In the genomic region with DNA sequence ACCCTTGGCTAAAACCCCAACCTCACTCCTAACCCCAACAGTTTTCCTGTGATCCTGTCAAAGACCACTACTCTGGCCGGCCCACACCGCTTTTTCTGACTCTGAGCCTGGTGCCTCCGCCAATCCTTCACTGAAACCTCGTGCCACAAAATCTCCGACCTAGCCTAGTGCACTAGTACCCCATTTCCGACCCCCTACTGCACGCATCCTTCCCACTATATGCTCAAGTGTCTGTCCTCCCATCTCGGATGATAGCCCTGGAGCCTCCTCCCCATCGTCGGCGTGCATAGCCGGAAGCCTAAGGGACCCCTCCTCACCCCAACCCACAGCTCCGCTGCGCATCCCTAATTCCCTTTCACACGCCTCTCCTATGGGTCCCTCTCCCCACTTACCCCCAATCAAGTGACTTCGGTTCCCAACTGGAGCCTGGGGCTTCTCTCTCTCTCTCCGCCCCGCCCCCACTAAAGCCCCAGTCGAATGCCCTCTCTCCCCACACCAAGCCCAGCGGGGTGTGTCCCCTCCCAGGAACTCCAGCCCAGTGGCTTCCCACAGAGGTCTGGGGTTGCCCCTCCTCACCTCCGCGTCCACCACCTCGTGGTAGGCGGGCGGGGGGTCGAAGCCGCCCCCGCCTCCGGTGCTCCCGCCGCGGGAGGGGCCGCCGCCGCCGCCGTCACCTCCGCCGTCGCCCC, we compare ENCODE assay signal across 8 cellular contexts. TPM values are rescaled to one million over a fixed set of nuclear protein-coding genes. Genes with fewer than 3 reads are reported as not detected.
DNase-seq lines count a peak whose midpoint lies in the region; ATAC-seq and TF ChIP-seq lines count a peak whose summit lies in the region.

No MANE protein-coding gene starts in this region.

- POLR2A ChIA-PET in BJ (lab: Charles Lee), result interaction anchor here (1.2 kb wide), 1 partner anchor 15 kb away, joined by 5 read pairs; no protein-coding TSS in a partner anchor

- no peak overlapping the region for H3K27ac ChIP-seq in SK-N-MC
- H3K27ac ChIP-seq in iPS-18a (ENCODE audit: low read length), result no peak overlapping the region

- H3K9me3 ChIP-seq in SK-N-MC (ENCODE audit: low read depth, low read length) (no peaks in the 10 kb centered on the region), iPS-18a (ENCODE audit: control insufficient read depth, low read depth, low read length) (no peaks in the 10 kb centered on the region)

- peaks cover 34% of the 10 kb centered on the region for H3K4me1 ChIP-seq in iPS-18a (ENCODE audit: control insufficient read depth, low read depth, low read length)

- no peak for TF ChIP-seq CTCF in BJ (IDR thresholded peaks at IDR 0.05; ENCODE audit: insufficient read depth, low read depth, low read length)
- no peak for TF ChIP-seq CTCF in astrocyte of the spinal cord (IDR thresholded peaks at IDR 0.05; ENCODE audit: low read depth, low read length)

- in situ Hi-C loops in astrocyte of the spinal cord (cut with HindIII; ENCODE audit: low sequenced_read_pairs), result no loop called here

- no peaks in the 10 kb centered on the region for H3K36me3 ChIP-seq in BJ (ENCODE audit: control insufficient read depth, insufficient read depth, low read length)
- peaks cover 4% of the 10 kb centered on the region; the same call in 1 of the 2 replicates for H3K36me3 ChIP-seq in SK-N-MC (ENCODE audit: insufficient read depth, low read length)
- no peaks in the 10 kb centered on the region for H3K36me3 ChIP-seq in iPS-18a (ENCODE audit: control insufficient read depth, low read depth, low read length)

- CTCF ChIA-PET in BJ (lab: Yijun Ruan, JAX), result interaction anchor here (1.0 kb wide), 1 partner anchor 8 kb away, joined by 3 read pairs; no protein-coding TSS in a partner anchor

- H3K9ac ChIP-seq in SK-N-MC (ENCODE audit: insufficient read length), result peak overlapping the region; percentile 98
- peak overlapping the region; percentile 88 for H3K9ac ChIP-seq in iPS-18a (ENCODE audit: low read length)

- ATAC-seq in GM19324 (IDR thresholded peaks at IDR 0.05; ENCODE audit: low FRiP score, unreplicated experiment), result peak; percentile 19
- peak; percentile 22 for ATAC-seq in HG03442 (IDR thresholded peaks at IDR 0.05; ENCODE audit: unreplicated experiment)

- no peak for DNase-seq in BJ (ENCODE audit: low read depth)
- DNase-seq in SK-N-MC (ENCODE audit: low read depth, low spot score), result no peak
- no peak for DNase-seq in astrocyte of the spinal cord (ENCODE audit: low read depth, low spot score)
- no peak for DNase-seq in skeletal muscle cell (ENCODE audit: low read depth)
- DNase-seq in MV-4-11 (lab: John Stamatoyannopoulos, UW), result no peak

- H3K27me3 ChIP-seq in BJ (ENCODE audit: control insufficient read depth, insufficient read depth, low read length), result no peaks in the 10 kb centered on the region
- peaks cover 19% of the 10 kb centered on the region for H3K27me3 ChIP-seq in iPS-18a (ENCODE audit: control insufficient read depth, insufficient read depth, low read length)

- H3K4me3 ChIP-seq in BJ (ENCODE audit: low read depth, low read length), result peak overlapping the region; percentile 81
- H3K4me3 ChIP-seq in SK-N-MC, result peak overlapping the region; percentile 97
- H3K4me3 ChIP-seq in astrocyte of the spinal cord (ENCODE audit: low read depth, low read length), result peak overlapping the region; percentile 83
- H3K4me3 ChIP-seq in iPS-18a (ENCODE audit: low read length), result peak overlapping the region; percentile 92
- peak overlapping the region; percentile 79 for H3K4me3 ChIP-seq in skeletal muscle cell (ENCODE audit: low read depth, low read length)

RNA-seq across cellular contexts. Expression of a gene that starts 0.8 kb away (rescaled TPM):
- polyA plus RNA-seq in BJ (2011; rRNA removed), result 8.4 and 14.1 TPM in 2 replicates
- 20.9 and 24.1 TPM in 2 replicates for polyA minus RNA-seq in BJ (2011; rRNA and poly(A)+ RNA removed)
